Comparison of ENCODE assay signal across 16 cellular contexts in the genomic region with DNA sequence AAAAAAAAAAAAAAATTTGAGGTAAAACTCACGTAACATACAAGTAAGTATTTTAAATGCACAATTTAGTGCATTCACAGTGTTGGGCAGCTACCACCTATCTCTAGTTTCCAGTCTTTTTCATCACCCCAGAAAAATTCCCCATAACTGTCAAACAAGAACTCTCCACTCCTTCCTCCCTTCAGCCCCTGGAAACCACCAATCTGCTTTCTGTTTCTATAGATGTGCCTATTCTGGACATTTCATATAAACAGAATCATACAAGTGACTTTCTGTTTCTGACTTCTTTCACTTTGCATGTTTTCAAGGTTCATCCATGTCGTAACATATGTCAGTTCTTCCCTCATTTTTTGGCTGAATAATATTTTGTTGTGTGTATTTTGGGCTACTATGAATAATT. TPM values are rescaled to one million over a fixed set of nuclear protein-coding genes. Genes with fewer than 3 reads are reported as not detected.
DNase-seq lines count a peak whose midpoint lies in the region; ATAC-seq, FAIRE-seq and TF ChIP-seq lines count a peak whose summit lies in the region.
"Had no signal": no experiment of that assay in that cellular context is flagged by ENCODE, and none has a peak within 500 bp of the region (broad histone marks: within the 10 kb centered on the region; RNA-seq: fewer than 3 reads in every experiment).

No MANE protein-coding gene starts in this region.

- no peak for FAIRE-seq in small intestine (lab: Jason Lieb, UNC)
- FAIRE-seq: endometrium, K562 had no signal

- H3K4me1 ChIP-seq in small intestine (ENCODE audit: control insufficient read depth in 2 of 2, insufficient read depth in 1 of 2, low read depth in 1 of 2, low read length in 1 of 2), result peaks cover 0 to under 1% of the 10 kb centered on the region in 2 donors
- H3K4me1 ChIP-seq: HAP-1, neural progenitor cell had no signal

- H3K27me3 ChIP-seq in small intestine (ENCODE audit: control insufficient read depth in 2 of 2, insufficient read depth in 2 of 2, low read length in 2 of 2), result no peaks in the 10 kb centered on the region
- H3K27me3 ChIP-seq in H7 (ENCODE audit: control insufficient read depth, insufficient read depth, low read length), result no peaks in the 10 kb centered on the region
- H3K27me3 ChIP-seq: neural progenitor cell, tibial artery had no signal

- TF ChIP-seq CTCF in GM10266 (IDR thresholded peaks at IDR 0.05; ENCODE audit: control insufficient read depth, insufficient read depth, low read depth, missing control alignments), result no peak

- H3K4me3 ChIP-seq in small intestine (ENCODE audit: low read depth in 1 of 2, low read length in 2 of 2) (no peak overlapping the region), H7 (ENCODE audit: insufficient read depth, low read depth, low read length) (no peak overlapping the region)
- H3K4me3 ChIP-seq: HAP-1, K562, neural progenitor cell, tibial artery had no signal

- H3K9me3 ChIP-seq in small intestine (ENCODE audit: control insufficient read depth, low read depth), result no peaks in the 10 kb centered on the region
- H3K9me3 ChIP-seq: HAP-1 had no signal

- peak; percentile 61 to 67 for ATAC-seq in activated CD4-positive, CD25-positive, alpha-beta regulatory T cell treated with anti-CD3 and anti-CD28 coated beads, Interleukin-2, amount 50 U/mL, for 24 hours
- ATAC-seq in HG02623 (IDR thresholded peaks at IDR 0.05; ENCODE audit: unreplicated experiment), result peak; percentile 55
- ATAC-seq: K562 had no signal

- H3K36me3 ChIP-seq in small intestine (ENCODE audit: control insufficient read depth in 2 of 2, insufficient read depth in 2 of 2, low read length in 2 of 2) (no peaks in the 10 kb centered on the region), H7 (replicated peaks; ENCODE audit: control insufficient read depth, insufficient read depth, low read length) (no peaks in the 10 kb centered on the region)
- H3K36me3 ChIP-seq: HAP-1, neural progenitor cell, tibial artery had no signal

- WGBS in small intestine, 3 donors, result 62 to 73% (median 70%) methylated on average over 2 of the region's 2 CpGs

- DNase-seq in activated CD4-positive, CD25-positive, alpha-beta regulatory T cell treated with anti-CD3 and anti-CD28 coated beads, Interleukin-2, amount 50 U/mL, for 72 hours, result no peak
- DNase-seq in OCI-M1 (lab: John Stamatoyannopoulos, UW) (peak; percentile 51), small intestine (peak; percentile 28), H7 (no peak), GM10266 (ENCODE audit: extremely low spot score) (no peak), DMS153 (lab: John Stamatoyannopoulos, UW) (no peak)
- DNase-seq: 8988T; NCI-H524 treated with DMSO at 0.1 percent for 48 hours; stimulated activated CD4-positive, alpha-beta T cell treated with anti-CD3 and anti-CD28 coated beads, Interleukin-1b, Interleukin-23, amount 100 ng/mL, for 48 hours; tibial artery had no signal

- peak overlapping the region in 1 of 2 donors; percentile 57 for H3K27ac ChIP-seq in small intestine (ENCODE audit: low read depth in 1 of 2, low read length in 1 of 2)
- H3K27ac ChIP-seq: neural progenitor cell, tibial artery had no signal

RNA-seq across cellular contexts. Expression of gene ETS2, which starts 24.9 kb away (rescaled TPM):
- 100 to 1,000 TPM; 129 to 137 (median 133) TPM for polyA plus RNA-seq in small intestine
- total RNA-seq in H7 (2014; rRNA removed; shearing (Covaris generic)), result 47.9 and 52.2 TPM in 2 replicates

Comparison
In these comparisons a context has a peak if more than half of its experiments do, and no peak if none do; other contexts are left out.
1. DNase-seq: peak in OCI-M1 (single experiment) and small intestine (single experiment); none in activated CD4-positive, CD25-positive, alpha-beta regulatory T cell treated with anti-CD3 and anti-CD28 coated beads, Interleukin-2, amount 50 U/mL, for 72 hours (single experiment), H7 (single experiment), GM10266 (single experiment) and DMS153 (single experiment).